Comparison of ENCODE assay signal across 1 cellular context in the genomic region with DNA sequence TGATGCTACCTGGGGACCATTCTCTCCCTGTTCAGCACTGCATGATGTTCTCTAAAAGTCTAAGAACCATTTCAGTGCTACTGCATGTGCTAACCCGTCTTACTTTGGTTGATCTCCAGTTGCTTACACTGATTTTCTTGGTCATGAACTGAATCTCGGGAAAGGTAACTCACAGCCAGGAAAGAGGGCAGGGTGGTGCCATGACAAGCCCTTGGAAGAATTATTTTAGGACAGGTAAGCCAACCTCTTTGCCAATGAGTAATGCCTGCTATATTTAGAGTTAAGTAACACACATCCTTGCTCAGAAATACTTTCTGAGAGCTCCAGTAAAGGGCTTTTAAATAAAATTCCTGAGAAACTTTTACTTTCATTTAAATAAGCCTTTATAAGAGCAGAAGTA.
TF ChIP-seq lines count a peak whose summit lies in the region.

No MANE protein-coding gene starts in this region.

TF ChIP-seq in HCT116, 20 proteins besides CTCF, POLR2A, EP300 and RAD21 (continued from another document):
- TF ChIP-seq CBX3 (IDR thresholded peaks at IDR 0.05; ENCODE audit: low read depth) = no peak
- no peak for TF ChIP-seq YY1 (IDR thresholded peaks at IDR 0.05; ENCODE audit: extremely low read depth, insufficient replicate concordance, low read depth, low read length)
